ENCODE assay signal across 21 cellular contexts in the genomic region with DNA sequence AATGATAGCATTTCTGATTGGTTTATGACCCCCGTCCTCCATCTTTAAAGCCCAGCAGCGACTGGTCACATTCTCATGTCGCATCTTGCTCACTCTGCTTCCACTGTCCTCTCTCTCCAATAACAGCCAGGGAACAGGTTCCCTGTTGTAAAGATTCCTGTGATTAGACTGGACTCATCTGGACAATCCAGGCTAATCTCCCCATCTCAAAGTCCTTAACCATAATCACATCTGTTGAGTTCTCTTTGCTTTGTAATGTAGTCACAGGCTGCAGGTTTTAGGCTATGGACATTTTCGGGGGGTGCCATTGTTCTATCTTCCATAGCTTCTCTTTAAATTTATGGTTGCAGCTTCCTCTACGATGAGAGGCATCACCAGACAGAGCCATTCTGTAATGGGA.
DNase-seq lines count a peak whose midpoint lies in the region; ATAC-seq, FAIRE-seq and TF ChIP-seq lines count a peak whose summit lies in the region.
"Had no signal": no experiment of that assay in that cellular context is flagged by ENCODE, and none has a peak within 500 bp of the region (broad histone marks: within the 10 kb centered on the region; RNA-seq: fewer than 3 reads in every experiment).

No MANE protein-coding gene starts in this region.

- H2BK5ac ChIP-seq in H1 (ENCODE audit: low read depth, low read length), result no peak overlapping the region

- H3K4me3 ChIP-seq in H1 (ENCODE audit: extremely low read depth in 1 of 4, insufficient read depth in 2 of 4, low read depth in 3 of 4, low read length in 4 of 4) (no peak overlapping the region), upper lobe of left lung (no peak overlapping the region)
- H3K4me3 ChIP-seq in CD8-positive, alpha-beta memory T cell (ENCODE audit: low read length), result no peak overlapping the region
- H3K4me3 ChIP-seq: BLaER1, GM12878 had no signal

- H4K8ac ChIP-seq in H1 (ENCODE audit: extremely low read depth, insufficient read depth, low read length), result no peak overlapping the region

- no peaks in the 10 kb centered on the region for H3K27me3 ChIP-seq in H1 (replicated peaks in 1 of 4; ENCODE audit: control insufficient read depth in 3 of 4, extremely low read depth in 1 of 4, insufficient read depth in 3 of 4, low read length in 3 of 4)
- no peaks in the 10 kb centered on the region for H3K27me3 ChIP-seq in upper lobe of left lung
- peaks cover 4% of the 10 kb centered on the region for H3K27me3 ChIP-seq in CD8-positive, alpha-beta memory T cell (ENCODE audit: insufficient read depth, low read length, poor library complexity, severe bottlenecking)
- H3K27me3 ChIP-seq: BLaER1 had no signal

- H3K9me3 ChIP-seq in H1 (ENCODE audit: insufficient read depth in 2 of 2, low read depth in 1 of 2, low read length in 1 of 2), result no peaks in the 10 kb centered on the region
- H3K9me3 ChIP-seq in upper lobe of left lung, result no peaks in the 10 kb centered on the region
- H3K9me3 ChIP-seq in CD8-positive, alpha-beta memory T cell (ENCODE audit: low read length), result no peaks in the 10 kb centered on the region
- H3K9me3 ChIP-seq: BLaER1 had no signal

- no peak overlapping the region for H3K27ac Mint-ChIP-seq in CD8-positive, alpha-beta memory T cell
- H3K27ac Mint-ChIP-seq: CD14-positive monocyte; CD4-positive, alpha-beta memory T cell had no signal

- no peaks in the 10 kb centered on the region for H3K36me3 Mint-ChIP-seq in CD8-positive, alpha-beta memory T cell
- H3K36me3 Mint-ChIP-seq: CD14-positive monocyte; CD4-positive, alpha-beta memory T cell had no signal

- TF ChIP-seq POLR2A in H1 (IDR thresholded peaks at IDR 0.05; ENCODE audit: control extremely low read depth in 1 of 2, low read depth in 2 of 2, low read length in 2 of 2) (no peak), upper lobe of left lung (IDR thresholded peaks at IDR 0.05) (no peak)

- no peak for FAIRE-seq in H1 (lab: Jason Lieb, UNC)
- FAIRE-seq: GM12878, GM19239, H54 had no signal

- H3K14ac ChIP-seq in H1 (ENCODE audit: insufficient read length), result no peak overlapping the region

- H3K4me2 ChIP-seq in H1 (ENCODE audit: insufficient read depth in 1 of 2, low read depth in 2 of 2, low read length in 2 of 2), result no peak overlapping the region
- H3K4me2 ChIP-seq: BLaER1 had no signal

- H3K27me3 Mint-ChIP-seq in CD8-positive, alpha-beta memory T cell, result peaks cover 6 to 33% of the 10 kb centered on the region in 2 donors

- no peak overlapping the region for H3K23ac ChIP-seq in H1 (ENCODE audit: insufficient read length)

- 0 out of 2 replicates have a peak overlapping the region, but pooled peaks have one; percentile 1 for H2AFZ ChIP-seq in H1 (ENCODE audit: low read length)

- no peaks in the 10 kb centered on the region for H3K23me2 ChIP-seq in H1 (ENCODE audit: low read depth, low read length)

- H3K9me3 Mint-ChIP-seq in CD8-positive, alpha-beta memory T cell, result no peaks in the 10 kb centered on the region
- H3K9me3 Mint-ChIP-seq: CD14-positive monocyte; CD4-positive, alpha-beta memory T cell had no signal

- TF ChIP-seq RAD21 in H1 (IDR thresholded peaks at IDR 0.05 in 1 of 2, conservative IDR thresholded peaks at IDR 0.05 in 1 of 2; ENCODE audit: low read depth in 2 of 2, low read length in 2 of 2), result no peak

- H3K4ac ChIP-seq in H1 (replicated peaks; ENCODE audit: insufficient read length, low read depth, low read length), result no peak overlapping the region

- no peak overlapping the region for H3K4me3 Mint-ChIP-seq in CD8-positive, alpha-beta memory T cell
- H3K4me3 Mint-ChIP-seq: CD14-positive monocyte; CD4-positive, alpha-beta memory T cell had no signal

- H3K79me2 ChIP-seq in H1 (ENCODE audit: control insufficient read depth in 1 of 2, insufficient read depth in 2 of 2, low read length in 2 of 2), result no peaks in the 10 kb centered on the region

- CTCF ChIA-PET in H1 (lab: Charles Lee; ENCODE audit: partially characterized antibody), result interaction anchor here (0.9 to 2.2 kb wide), 5 partner anchors 9 to 1533 kb away, joined by 3 to 6 read pairs (median 3); no protein-coding TSS in a partner anchor
- CTCF ChIA-PET in CD8-positive, alpha-beta memory T cell (lab: Charles Lee), result no interaction called here

- H2BK12ac ChIP-seq in H1 (ENCODE audit: low read depth, low read length), result no peak overlapping the region

- H3K56ac ChIP-seq in H1 (replicated peaks; ENCODE audit: insufficient read length, low read depth, low read length), result no peak overlapping the region

- no peak overlapping the region for H2AK5ac ChIP-seq in H1 (ENCODE audit: low read depth, low read length)

- no peak for ATAC-seq in upper lobe of left lung (ENCODE audit: low FRiP score in 2 of 2)
- ATAC-seq: GM12878 had no signal

- H3K36me3 ChIP-seq in H1 (ENCODE audit: control insufficient read depth in 2 of 4, insufficient read depth in 4 of 4, low read length in 3 of 4) (no peaks in the 10 kb centered on the region), upper lobe of left lung (no peaks in the 10 kb centered on the region)
- no peaks in the 10 kb centered on the region for H3K36me3 ChIP-seq in CD8-positive, alpha-beta memory T cell (ENCODE audit: insufficient read depth, low read length)
- H3K36me3 ChIP-seq: BLaER1 had no signal

- H3K79me1 ChIP-seq in H1 (ENCODE audit: low read depth, low read length), result no peaks in the 10 kb centered on the region

- H3K18ac ChIP-seq in H1 (ENCODE audit: extremely low read depth, low read length), result no peak overlapping the region

- no peak overlapping the region for H4K91ac ChIP-seq in H1 (replicated peaks; ENCODE audit: insufficient read length, low read length)

- H4K5ac ChIP-seq in H1 (ENCODE audit: insufficient read length, low read depth, low read length), result no peak overlapping the region

- no peak overlapping the region for H2BK15ac ChIP-seq in H1 (ENCODE audit: low read length)

- no peaks in the 10 kb centered on the region for H3K4me1 Mint-ChIP-seq in CD8-positive, alpha-beta memory T cell
- H3K4me1 Mint-ChIP-seq: CD14-positive monocyte; CD4-positive, alpha-beta memory T cell had no signal

- 93% methylated on average over 5 of the region's 5 CpGs; no CpG with 5 or more reads in 1 of the 2 experiments for WGBS in H1 (ENCODE audit: extremely low coverage in 1 of 2, insufficient coverage in 1 of 2, insufficient read length in 1 of 2, insufficient replicate concordance in 2 of 2, low coverage in 1 of 2, low lambda C conversion rate in 2 of 2, missing lambda C conversion rate in 1 of 2), 2 experiments
- 77 to 78% methylated on average over 5 of the region's 5 CpGs for WGBS in upper lobe of left lung, 2 donors

- TF ChIP-seq CTCF in H1 (IDR thresholded peaks at IDR 0.05; ENCODE audit: control extremely low read depth in 1 of 3, insufficient read depth in 1 of 3, low read depth in 1 of 3, low read length in 3 of 3) (no peak), upper lobe of left lung (IDR thresholded peaks at IDR 0.05) (no peak)

- H3K27ac ChIP-seq in H1 (ENCODE audit: low read depth, low read length) (no peak overlapping the region), upper lobe of left lung (no peak overlapping the region)
- H3K27ac ChIP-seq in CD8-positive, alpha-beta memory T cell (ENCODE audit: low read depth, low read length), result no peak overlapping the region
- H3K27ac ChIP-seq: BLaER1, HL-60 had no signal

- TF ChIP-seq EP300 in H1 (IDR thresholded peaks at IDR 0.05; ENCODE audit: borderline replicate concordance in 1 of 2, low read depth in 2 of 2, low read length in 2 of 2), result no peak
- TF ChIP-seq EP300 in upper lobe of left lung (IDR thresholded peaks at IDR 0.05), result no peak

- H3K9ac ChIP-seq in H1 (replicated peaks in 1 of 4; ENCODE audit: extremely low read depth in 1 of 4, low read depth in 3 of 4, low read length in 3 of 4), result no peak overlapping the region
- H3K9ac ChIP-seq: BLaER1 had no signal

- no peak overlapping the region for H2BK120ac ChIP-seq in H1 (replicated peaks; ENCODE audit: low read depth, low read length)

- H4K20me1 ChIP-seq in H1 (replicated peaks in 1 of 2; ENCODE audit: control insufficient read depth in 1 of 2, insufficient read depth in 2 of 2, low read length in 2 of 2), result no peaks in the 10 kb centered on the region
- H4K20me1 ChIP-seq: BLaER1 had no signal

- DNase-seq in NCI-H82 (lab: John Stamatoyannopoulos, UW) (peak; percentile 61), NCI-H82 treated with DMSO at 0.1 percent for 48 hours (lab: John Stamatoyannopoulos, UW; ENCODE audit: unreplicated experiment) (no peak), NCI-H524 treated with DMSO at 0.1 percent for 48 hours (lab: John Stamatoyannopoulos, UW) (peak; percentile 32), H1 (ENCODE audit: low read depth in 1 of 2, low spot score in 2 of 2) (no peak), superior temporal gyrus (ENCODE audit: extremely low spot score) (no peak), upper lobe of left lung (no peak)
- DNase-seq in CD8-positive, alpha-beta memory T cell, result no peak
- DNase-seq: 8988T; Calu3; CD4-positive, alpha-beta memory T cell; DMS 273 treated with DMSO at 0.1 percent for 48 hours; DMS53; DND-41; EL; HCEC 1CT had no signal

- no peak overlapping the region for H2BK20ac ChIP-seq in H1 (ENCODE audit: low read length)

- POLR2A ChIA-PET in H1 (lab: Charles Lee; ENCODE audit: partially characterized antibody), result no interaction called here
- POLR2A ChIA-PET in CD8-positive, alpha-beta memory T cell (lab: Charles Lee), result no interaction called here

- H3K4me1 ChIP-seq in H1 (replicated peaks in 1 of 4; ENCODE audit: control insufficient read depth in 3 of 4, insufficient read depth in 4 of 4, low read length in 3 of 4) (no peaks in the 10 kb centered on the region), upper lobe of left lung (no peaks in the 10 kb centered on the region)
- no peaks in the 10 kb centered on the region for H3K4me1 ChIP-seq in CD8-positive, alpha-beta memory T cell (ENCODE audit: insufficient read depth, low read length)
- H3K4me1 ChIP-seq: BLaER1 had no signal

TF ChIP-seq in H1, 55 proteins besides CTCF, POLR2A, EP300 and RAD21:
- TF ChIP-seq SIRT6 (IDR thresholded peaks at IDR 0.05; ENCODE audit: low read length) (no peak), MAFK (IDR thresholded peaks at IDR 0.05; ENCODE audit: low read depth, low read length) (no peak), SIN3A (conservative IDR thresholded peaks at IDR 0.05 in 1 of 2, IDR thresholded peaks at IDR 0.05 in 1 of 2; ENCODE audit: low read depth in 1 of 2, low read length in 2 of 2) (no peak), KDM4A (IDR thresholded peaks at IDR 0.05; ENCODE audit: low read depth, low read length, severe bottlenecking) (no peak), TAF7 (optimal IDR thresholded peaks at IDR 0.05; ENCODE audit: borderline replicate concordance, low read depth, low read length) (no peak)

Comparison
In these comparisons a context has a peak if more than half of its experiments do, and no peak if none do; other contexts are left out.
1. DNase-seq: peak in NCI-H82 (single experiment) and NCI-H524 treated with DMSO at 0.1 percent for 48 hours (single experiment); none in NCI-H82 treated with DMSO at 0.1 percent for 48 hours (single experiment), H1 (0 of 2), superior temporal gyrus (single experiment), upper lobe of left lung (0 of 2) and CD8-positive, alpha-beta memory T cell (0 of 5).